Comparison of ENCODE assay signal across 13 cellular contexts in genomic region chr7:158029431-158029938, GRCh38.
A peak's percentile ranks its signal among the peaks of the same experiment; 100 is the strongest.
DNase-seq lines count a peak whose midpoint lies in the region; ATAC-seq and TF ChIP-seq lines count a peak whose summit lies in the region.
"Had no signal": no experiment of that assay in that cellular context is flagged by ENCODE, and none has a peak within 500 bp of the region (broad histone marks: within the 10 kb centered on the region; RNA-seq: fewer than 3 reads in every experiment).

No MANE protein-coding gene starts in this region.

- H3K4me1 Mint-ChIP-seq in nephron progenitor cell = peaks cover 71% of the 10 kb centered on the region

- TF ChIP-seq CTCF in nephron progenitor cell (IDR thresholded peaks at IDR 0.05) = no peak

- DNase-seq in cardiac septum (ENCODE audit: low spot score) (peak; percentile 66), Right ventricle myocardium inferior (ENCODE audit: missing footprints) (no peak), NCI-H748 treated with DMSO at 0.1 percent for 48 hours (lab: John Stamatoyannopoulos, UW) (peak; percentile 91), nephron progenitor cell (no peak), amniotic stem cell (lab: John Stamatoyannopoulos, UW) (no peak), GM19238 (ENCODE audit: insufficient read length, low spot score) (no peak)
- DNase-seq: DMS79, H9, NCI-H1105 treated with DMSO at 0.1 percent for 48 hours, NCI-H1930, NCI-H524, RPMI8226 had no signal

- H3K27me3 Mint-ChIP-seq in nephron progenitor cell (ENCODE audit: low read depth, poor library complexity) = peaks cover 11% of the 10 kb centered on the region

- ATAC-seq in Right ventricle myocardium inferior = no peak
- ATAC-seq in HG03108 (IDR thresholded peaks at IDR 0.05; ENCODE audit: unreplicated experiment) = no peak

- intact Hi-C loops in cardiac septum (cut with DNase I) (no loop called here), Right ventricle myocardium inferior (cut with DNase I) (no loop called here)

- H3K4me3 Mint-ChIP-seq in nephron progenitor cell = no peak overlapping the region
- H3K4me3 Mint-ChIP-seq: H9 had no signal

- H3K27ac Mint-ChIP-seq in nephron progenitor cell = peak overlapping the region; percentile 79
- H3K27ac Mint-ChIP-seq: H9 had no signal

- peaks cover 14% of the 10 kb centered on the region for H3K36me3 Mint-ChIP-seq in nephron progenitor cell (ENCODE audit: low read depth)

- H3K9me3 Mint-ChIP-seq in nephron progenitor cell = peaks cover 23% of the 10 kb centered on the region

Comparison
In these comparisons a context has a peak if more than half of its experiments do, and no peak if none do; other contexts are left out.
1. DNase-seq: peak in cardiac septum (single experiment) and NCI-H748 treated with DMSO at 0.1 percent for 48 hours (single experiment); none in Right ventricle myocardium inferior (single experiment), nephron progenitor cell (single experiment), amniotic stem cell (single experiment) and GM19238 (single experiment).